ENCODE assay signal across 12 cellular contexts in genomic region chr3:48426401-48426909, GRCh38. TPM values are rescaled to one million over a fixed set of nuclear protein-coding genes. Genes with fewer than 3 reads are reported as not detected.
DNase-seq lines count a peak whose midpoint lies in the region; ATAC-seq and TF ChIP-seq lines count a peak whose summit lies in the region.
"Had no signal": no experiment of that assay in that cellular context is flagged by ENCODE, and none has a peak within 500 bp of the region (broad histone marks: within the 10 kb centered on the region; RNA-seq: fewer than 3 reads in every experiment).

No MANE protein-coding gene starts in this region.

- no peaks in the 10 kb centered on the region for H3K27me3 ChIP-seq in Caco-2 (replicated peaks; ENCODE audit: control insufficient read depth, insufficient read depth, low read length)

- peaks cover 38% of the 10 kb centered on the region for H3K4me1 ChIP-seq in Caco-2

- ATAC-seq in HG03354 (IDR thresholded peaks at IDR 0.05; ENCODE audit: poor library complexity, severe bottlenecking, unreplicated experiment): no peak
- ATAC-seq: activated T-cell treated with anti-CD3 and anti-CD28 coated beads, Interleukin-2, amount 50 U/mL, for 72 hours had no signal

- intact Hi-C loops in Caco-2 (cut with micrococcal nuclease; ENCODE audit: unreplicated experiment) (no loop called here), posterior cingulate gyrus (cut with DNase I) (no loop called here)

- BruUV-seq in Caco-2 (replicated peaks; lab: Mats Ljungman, UMichigan): no TSS peak

- POLR2A ChIA-PET in Caco-2 (lab: Charles Lee): no interaction called here

- DNase-seq in Caco-2 (no peak), cerebellum (ENCODE audit: low spot score) (peak; percentile 49), inferior parietal cortex (ENCODE audit: extremely low spot score) (peak; percentile 83), posterior cingulate gyrus (peak; percentile 81 to 98 (median 88)), mucosa of gallbladder (ENCODE audit: low spot score) (no peak), GM19240 (ENCODE audit: insufficient read length, low spot score) (no peak)
- no peak for DNase-seq in stimulated activated CD4-positive, alpha-beta T cell treated with anti-CD3 and anti-CD28 coated beads, Interleukin-1b, Interleukin-23, amount 100 ng/mL, for 48 hours
- DNase-seq: activated T-cell treated with anti-CD3 and anti-CD28 coated beads, Interleukin-2, amount 50 U/mL, for 72 hours; dermis blood vessel endothelial cell; MM.1S; stimulated activated CD4-positive, alpha-beta T cell treated with anti-CD3 and anti-CD28 coated beads, Interleukin-2, amount 100 ng/mL, for 24 hours had no signal

- no peaks in the 10 kb centered on the region for H3K9me3 Mint-ChIP-seq in Caco-2 (ENCODE audit: unreplicated experiment)
- H3K9me3 Mint-ChIP-seq: activated T-cell treated with anti-CD3 and anti-CD28 coated beads, Interleukin-2, amount 50 U/mL, for 72 hours had no signal

- no peaks in the 10 kb centered on the region for H3K27me3 Mint-ChIP-seq in Caco-2 (ENCODE audit: insufficient read depth, unreplicated experiment)

- no peak overlapping the region for H3K4me3 Mint-ChIP-seq in Caco-2 (ENCODE audit: unreplicated experiment)
- H3K4me3 Mint-ChIP-seq: activated T-cell treated with anti-CD3 and anti-CD28 coated beads, Interleukin-2, amount 50 U/mL, for 72 hours had no signal

- H3K4me3 ChIP-seq in Caco-2 (ENCODE audit: low read depth, low read length): no peak overlapping the region

- peak overlapping the region; percentile 82 for H3K27ac Mint-ChIP-seq in Caco-2 (ENCODE audit: unreplicated experiment)
- H3K27ac Mint-ChIP-seq: activated T-cell treated with anti-CD3 and anti-CD28 coated beads, Interleukin-2, amount 50 U/mL, for 72 hours had no signal

- TF ChIP-seq CTCF in Caco-2 (IDR thresholded peaks at IDR 0.05; ENCODE audit: insufficient read depth in 1 of 2, low read depth in 1 of 2, low read length in 1 of 2, severe bottlenecking in 1 of 2, unreplicated experiment in 1 of 2): no peak

- H3K4me1 Mint-ChIP-seq in Caco-2 (ENCODE audit: low read depth, unreplicated experiment): peaks cover 46% of the 10 kb centered on the region

- H3K9me3 ChIP-seq in Caco-2: no peaks in the 10 kb centered on the region

- peaks cover 61% of the 10 kb centered on the region for H3K36me3 Mint-ChIP-seq in Caco-2 (ENCODE audit: insufficient read depth, unreplicated experiment)

- peaks cover 10% of the 10 kb centered on the region for H3K36me3 ChIP-seq in Caco-2 (ENCODE audit: control insufficient read depth, insufficient read depth, low read length)

- CTCF ChIA-PET in Caco-2 (lab: Charles Lee): interaction anchor here (1.2 kb wide), 1 partner anchor 10 kb away, joined by 4 read pairs; no protein-coding TSS in a partner anchor

RNA-seq across cellular contexts. Expression of gene PLXNB1, which starts 3.4 kb away (rescaled TPM):
- total RNA-seq in Caco-2 (2022): 149 and 164 TPM in 2 replicates
- total RNA-seq in cerebellum: 85.4 TPM
- 257 TPM for total RNA-seq in mucosa of gallbladder

RNA-seq across cellular contexts. Expression of gene CCDC51, which starts 13.5 kb away (rescaled TPM):
- total RNA-seq in Caco-2 (2022) (48.9 and 59.5 TPM in 2 replicates), cerebellum (6.0 TPM), mucosa of gallbladder (10.1 TPM)

RNA-seq across cellular contexts. Expression of gene TMA7, which starts 13.6 kb away (rescaled TPM):
- 205 and 227 TPM in 2 replicates for total RNA-seq in Caco-2 (2022)
- total RNA-seq in cerebellum: 83.0 TPM
- total RNA-seq in mucosa of gallbladder: 165 TPM

RNA-seq across cellular contexts. Expression of gene ATRIP, which starts 20.1 kb away (rescaled TPM):
- total RNA-seq in Caco-2 (2022) (14.4 and 15.9 TPM in 2 replicates), cerebellum (7.3 TPM), mucosa of gallbladder (4.6 TPM)

RNA-seq across cellular contexts. Expression of gene FBXW12, which starts 54.4 kb away (rescaled TPM):
- 1.7 and 2.3 TPM in 2 replicates for total RNA-seq in Caco-2 (2022)
- total RNA-seq in cerebellum: 1.2 TPM
- not detected for total RNA-seq in mucosa of gallbladder
- total RNA-seq: activated T-cell treated with anti-CD3 and anti-CD28 coated beads, Interleukin-2, amount 50 U/mL, for 72 hours; dermis blood vessel endothelial cell had no signal

Comparison
In these comparisons a context has a peak if more than half of its experiments do, and no peak if none do; other contexts are left out.
1. DNase-seq: peak in cerebellum (single experiment), inferior parietal cortex (single experiment) and posterior cingulate gyrus (10 of 10); none in Caco-2 (0 of 2), stimulated activated CD4-positive, alpha-beta T cell treated with anti-CD3 and anti-CD28 coated beads, Interleukin-1b, Interleukin-23, amount 100 ng/mL, for 48 hours (single experiment), mucosa of gallbladder (single experiment) and GM19240 (single experiment).